9 cellular contexts compared by ENCODE assay signal in the genomic region with DNA sequence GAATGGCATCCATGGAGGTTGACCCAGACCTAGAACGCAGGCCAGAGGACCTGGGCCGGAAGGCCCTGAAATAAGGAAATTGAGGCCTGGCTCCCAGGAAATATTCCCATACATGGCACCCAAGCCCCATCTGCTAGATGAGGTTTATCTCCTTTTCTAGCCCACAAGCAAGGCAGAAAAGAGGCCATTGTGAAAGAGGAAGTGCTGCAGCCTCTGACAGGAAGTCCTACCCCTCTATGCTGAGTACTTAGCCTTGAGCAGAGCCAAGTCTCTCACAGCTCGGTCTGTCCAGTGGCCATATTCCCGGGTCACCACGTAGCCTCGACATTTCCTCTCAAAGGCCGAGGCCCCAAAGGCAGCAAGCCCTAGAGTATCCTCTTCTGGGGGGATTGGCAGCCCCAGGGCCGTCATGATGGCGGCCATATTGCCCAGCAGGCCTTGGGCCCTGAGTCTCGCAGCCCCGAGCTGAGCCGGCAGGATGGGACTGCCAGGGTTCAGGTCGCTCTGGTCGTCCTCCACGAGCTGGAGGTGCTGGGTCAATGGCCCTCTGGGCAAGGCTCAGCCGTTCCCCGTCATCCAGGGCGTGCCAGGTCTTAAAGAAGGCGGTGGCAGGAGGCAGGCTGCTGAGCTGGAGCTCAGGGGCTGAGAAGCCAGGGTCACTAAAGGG. TPM values are rescaled to one million over a fixed set of nuclear protein-coding genes. Genes with fewer than 3 reads are reported as not detected.
DNase-seq lines count a peak whose midpoint lies in the region; ATAC-seq and TF ChIP-seq lines count a peak whose summit lies in the region.
"Had no signal": no experiment of that assay in that cellular context is flagged by ENCODE, and none has a peak within 500 bp of the region (broad histone marks: within the 10 kb centered on the region; RNA-seq: fewer than 3 reads in every experiment).

No MANE protein-coding gene starts in this region.

- WGBS in psoas muscle, 3 donors, result 85 to 88% (median 87%) methylated on average over 19 of the region's 19 CpGs

- H3K27ac ChIP-seq in colonic mucosa, result peak overlapping the region; percentile 16
- peak overlapping the region; percentile 88 for H3K27ac ChIP-seq in psoas muscle

- H3K9ac ChIP-seq in colonic mucosa (ENCODE audit: low read depth in 2 of 2, low read length in 2 of 2), result no peak overlapping the region

- H3K4me1 ChIP-seq in colonic mucosa, result no peaks in the 10 kb centered on the region
- peaks cover 9% of the 10 kb centered on the region for H3K4me1 ChIP-seq in psoas muscle

- H3K27me3 ChIP-seq in colonic mucosa (no peaks in the 10 kb centered on the region), psoas muscle (ENCODE audit: insufficient read depth in 3 of 3, low read length in 2 of 3) (no peaks in the 10 kb centered on the region)

- intact Hi-C loops in colonic mucosa (cut with DNase I), result loop anchor here (5.0 to 10.0 kb wide), 2 partner anchors 57 to 199 kb away; no protein-coding TSS in a partner anchor
- intact Hi-C loops in psoas muscle (cut with DNase I), result no loop called here

- peak; percentile 92 for DNase-seq in GF-D8 (lab: John Stamatoyannopoulos, UW)
- peak; percentile 65 for DNase-seq in NOMO-1 treated with DMSO at 0.1 percent for 48 hours (lab: John Stamatoyannopoulos, UW; ENCODE audit: unreplicated experiment)
- no peak for DNase-seq in colonic mucosa
- DNase-seq in psoas muscle, result no peak
- no peak for DNase-seq in NCI-H526 treated with DMSO at 0.1 percent for 48 hours (lab: John Stamatoyannopoulos, UW)
- DNase-seq in NCI-H1105 (lab: John Stamatoyannopoulos, UW), result no peak
- DNase-seq in NCI-H1092 treated with DMSO at 0.1 percent for 48 hours (lab: John Stamatoyannopoulos, UW), result no peak
- DNase-seq in amygdala (lab: John Stamatoyannopoulos, UW), result no peak
- DNase-seq: DMS79 treated with DMSO at 0.1 percent for 48 hours had no signal

- TF ChIP-seq CTCF in colonic mucosa (IDR thresholded peaks at IDR 0.05), result no peak
- TF ChIP-seq CTCF in psoas muscle (IDR thresholded peaks at IDR 0.05), result no peak

- no peak for ATAC-seq in psoas muscle

- H3K4me3 ChIP-seq in colonic mucosa (no peak overlapping the region), psoas muscle (no peak overlapping the region)

- no peaks in the 10 kb centered on the region for H3K36me3 ChIP-seq in colonic mucosa
- H3K36me3 ChIP-seq in psoas muscle (ENCODE audit: insufficient read depth in 1 of 2, low read depth in 1 of 2), result peaks cover 0 to 5% of the 10 kb centered on the region in 2 donors

- H3K9me3 ChIP-seq in colonic mucosa (no peaks in the 10 kb centered on the region), psoas muscle (no peaks in the 10 kb centered on the region)

RNA-seq across cellular contexts. Expression of a gene that starts 7.8 kb away (rescaled TPM):
- total RNA-seq in colonic mucosa, result 1 to 10 TPM in 1 of 2 donors, under 1 TPM in 1; 0.72 to 1.6 TPM
- total RNA-seq in psoas muscle, result 10 to 100 TPM in 1 of 4 donors, 1 to 10 TPM in 3; 8.5 to 16.6 (median 9.4) TPM
- 1 to 10 TPM; 4.9 to 5.5 (median 5.2) TPM for polyA plus RNA-seq in psoas muscle

RNA-seq across cellular contexts. Expression of a gene that starts 10.4 kb away (rescaled TPM):
- total RNA-seq in colonic mucosa (10 to 100 TPM; 19.9 to 34.5 TPM), psoas muscle (10 to 100 TPM; 13.9 to 18.1 (median 15.1) TPM)
- 10 to 100 TPM; 18.9 to 40.9 (median 30.2) TPM for polyA plus RNA-seq in psoas muscle

RNA-seq across cellular contexts. Expression of a gene that starts 19.1 kb away (rescaled TPM):
- total RNA-seq in colonic mucosa, result 10 to 100 TPM; 21.9 to 44.8 TPM
- 1 to 10 TPM; 3.4 to 4.2 (median 4.1) TPM for total RNA-seq in psoas muscle
- 1 to 10 TPM; 2.8 to 5.4 (median 2.8) TPM for polyA plus RNA-seq in psoas muscle

RNA-seq across cellular contexts. Expression of a gene that starts 44.6 kb away (rescaled TPM):
- total RNA-seq in colonic mucosa (10 to 100 TPM; 14.3 to 22.1 TPM), psoas muscle (1 to 10 TPM; 3.6 to 5.8 (median 5.5) TPM)
- 1 to 10 TPM; 3.5 to 6.0 (median 4.0) TPM for polyA plus RNA-seq in psoas muscle

RNA-seq across cellular contexts. Expression of a gene that starts 53.3 kb away (rescaled TPM):
- total RNA-seq in colonic mucosa, result 10 to 100 TPM; 11.6 to 15.9 TPM
- 10 to 100 TPM; 13.3 to 19.0 (median 16.2) TPM for total RNA-seq in psoas muscle
- 10 to 100 TPM in 1 of 3 donors, 1 to 10 TPM in 2; 7.9 to 15.9 (median 9.4) TPM for polyA plus RNA-seq in psoas muscle

Comparison
In these comparisons a context has a peak if more than half of its experiments do, and no peak if none do; other contexts are left out.
1. DNase-seq: peak in GF-D8 (single experiment) and NOMO-1 treated with DMSO at 0.1 percent for 48 hours (single experiment); none in colonic mucosa (single experiment), psoas muscle (0 of 2), NCI-H526 treated with DMSO at 0.1 percent for 48 hours (single experiment), NCI-H1105 (single experiment), NCI-H1092 treated with DMSO at 0.1 percent for 48 hours (single experiment) and amygdala (0 of 56).
2. RNA of a gene that starts 19.1 kb away (total RNA-seq): 21.9 to 44.8 TPM in colonic mucosa; 3.4 to 4.2 TPM in psoas muscle; every median in the first group is over 4 times any median in the second.